In genomic region chr18:74063023-74063422, GRCh38 we compare ENCODE assay signal across 10 cellular contexts.
DNase-seq lines count a peak whose midpoint lies in the region; ATAC-seq, FAIRE-seq and TF ChIP-seq lines count a peak whose summit lies in the region.
"Had no signal": no experiment of that assay in that cellular context is flagged by ENCODE, and none has a peak within 500 bp of the region (broad histone marks: within the 10 kb centered on the region; RNA-seq: fewer than 3 reads in every experiment).

No MANE protein-coding gene starts in this region.

- ATAC-seq in GM18498 (IDR thresholded peaks at IDR 0.05; ENCODE audit: unreplicated experiment): peak; percentile 69
- peak; percentile 57 for ATAC-seq in GM21619 (IDR thresholded peaks at IDR 0.05; ENCODE audit: unreplicated experiment)
- ATAC-seq in K562: peak; percentile 69; the same call in 2 of the 3 replicates
- ATAC-seq in HepG2: no peak
- ATAC-seq in HG03045 (IDR thresholded peaks at IDR 0.05; ENCODE audit: unreplicated experiment): no peak

- TF ChIP-seq POLR2A in K562 (conservative IDR thresholded peaks at IDR 0.05) (no peak), HepG2 (IDR thresholded peaks at IDR 0.05; ENCODE audit: insufficient read depth in 1 of 2, low read depth in 2 of 2, low read length in 2 of 2) (no peak)

- H3K27ac ChIP-seq in K562 (ENCODE audit: extremely low read depth, low read depth, low read length) (no peak overlapping the region), HepG2 (ENCODE audit: extremely low read length, insufficient read depth, low read length) (no peak overlapping the region)

- FAIRE-seq in K562 (lab: Jason Lieb, UNC) (no peak), HepG2 (lab: Jason Lieb, UNC) (no peak)

- no peaks in the 10 kb centered on the region for H4K20me1 ChIP-seq in K562 (replicated peaks; ENCODE audit: control insufficient read depth, insufficient read depth, low read length)
- H4K20me1 ChIP-seq in HepG2 (ENCODE audit: insufficient read depth, low read length): no peaks in the 10 kb centered on the region

- DNase-seq in MV-4-11 (lab: John Stamatoyannopoulos, UW) (peak; percentile 60), K562 (ENCODE audit: extremely low read depth in 1 of 4, low spot score in 3 of 4) (peak; percentile 6 to 23 (median 22)), HepG2 (ENCODE audit: low spot score) (no peak), amniotic stem cell (lab: John Stamatoyannopoulos, UW) (no peak), OCI-M2 (lab: John Stamatoyannopoulos, UW; ENCODE audit: unreplicated experiment) (no peak)
- DNase-seq: anterior cingulate cortex, kidney glomerular epithelial cell had no signal

- intact Hi-C loops in K562 (cut with micrococcal nuclease) (no loop called here), HepG2 (cut with micrococcal nuclease; ENCODE audit: unreplicated experiment) (no loop called here)

- TF ChIP-seq CTCF in K562 (IDR thresholded peaks at IDR 0.05 in 2 of 3, conservative IDR thresholded peaks at IDR 0.05 in 1 of 3; ENCODE audit: insufficient read depth in 2 of 3, low read depth in 1 of 3, low read length in 3 of 3) (peak; percentile 8 to 17 (median 15); a peak in 2 of 6 replicates), HepG2 (CRISPR knock-in tag; IDR thresholded peaks at IDR 0.05) (no peak)

- H2AFZ ChIP-seq in K562 (ENCODE audit: low read depth, low read length): no peak overlapping the region
- H2AFZ ChIP-seq in HepG2 (ENCODE audit: low read length): no peak overlapping the region

- in situ Hi-C loops in K562 (cut with MboI) (no loop called here), HepG2 (cut with HindIII; ENCODE audit: extremely low pct_ligation_motif_present, low pct_unique_long_range_greater_than_20kb) (no loop called here)

- H3K9me3 ChIP-seq in K562 (replicated peaks; ENCODE audit: control insufficient read depth, insufficient read depth, low read depth, low read length): no peaks in the 10 kb centered on the region
- no peaks in the 10 kb centered on the region for H3K9me3 ChIP-seq in HepG2 (ENCODE audit: low read length)

- H3K4me2 ChIP-seq in K562 (ENCODE audit: insufficient read depth, low read length): no peak overlapping the region
- H3K4me2 ChIP-seq in HepG2 (ENCODE audit: low read depth, low read length): no peak overlapping the region

- H3K9ac ChIP-seq in K562 (ENCODE audit: insufficient read depth in 1 of 2, low read depth in 2 of 2, low read length in 2 of 2) (no peak overlapping the region), HepG2 (ENCODE audit: insufficient read depth, low read depth, low read length) (no peak overlapping the region)

- no peaks in the 10 kb centered on the region; a peak in 2 of 5 replicates for H3K27me3 ChIP-seq in K562 (ENCODE audit: control insufficient read depth in 2 of 2, insufficient read depth in 2 of 2, low read length in 2 of 2)
- H3K27me3 ChIP-seq in HepG2 (ENCODE audit: control insufficient read depth in 1 of 2, insufficient read depth in 2 of 2, low read length in 2 of 2): peaks cover 0 to 6% of the 10 kb centered on the region in 2 experiments; a peak in 2 of 5 replicates

- H3K4me3 ChIP-seq in K562: no peak overlapping the region
- no peak overlapping the region for H3K4me3 ChIP-seq in HepG2 (replicated peaks in 1 of 3; ENCODE audit: insufficient read depth in 1 of 3, low read depth in 2 of 3, low read length in 3 of 3)

- H3K79me2 ChIP-seq in K562 (ENCODE audit: control insufficient read depth, insufficient read depth, low read length) (no peaks in the 10 kb centered on the region), HepG2 (ENCODE audit: insufficient read depth, low read length) (no peaks in the 10 kb centered on the region)

- no peak for TF ChIP-seq EP300 in K562 (IDR thresholded peaks at IDR 0.05; ENCODE audit: low read length)
- TF ChIP-seq EP300 in HepG2 (IDR thresholded peaks at IDR 0.05; ENCODE audit: low read depth in 2 of 2, low read length in 2 of 2): no peak
- no peak for TF ChIP-seq EP300 in HepG2 (CRISPR knock-in tag; IDR thresholded peaks at IDR 0.05; ENCODE audit: borderline replicate concordance)

- no peaks in the 10 kb centered on the region for H3K36me3 ChIP-seq in K562 (ENCODE audit: control insufficient read depth, insufficient read depth, low read length)
- no peaks in the 10 kb centered on the region for H3K36me3 ChIP-seq in HepG2 (replicated peaks in 1 of 2; ENCODE audit: control insufficient read depth in 1 of 2, insufficient read depth in 2 of 2, low read length in 2 of 2)

- H3K4me1 ChIP-seq in K562 (replicated peaks in 1 of 2; ENCODE audit: control insufficient read depth in 2 of 2, insufficient read depth in 2 of 2, low read length in 2 of 2) (no peaks in the 10 kb centered on the region), HepG2 (ENCODE audit: insufficient read depth, low read length) (no peaks in the 10 kb centered on the region)

- H3K9me1 ChIP-seq in K562 (ENCODE audit: control insufficient read depth, insufficient read depth, low read length): no peaks in the 10 kb centered on the region

- CTCF ChIA-PET in K562 (lab: Yijun Ruan, JAX; ENCODE audit: low intra/inter-chr PET ratio): no interaction called here
- CTCF ChIA-PET in HepG2 (lab: Yijun Ruan, JAX; ENCODE audit: low intra/inter-chr PET ratio, low total read pairs): no interaction called here

- POLR2A ChIA-PET in K562 (lab: Yijun Ruan, JAX) (no interaction called here), HepG2 (lab: Yijun Ruan, JAX) (no interaction called here)

- TF ChIP-seq RAD21 in K562 (CRISPR knock-in tag; conservative IDR thresholded peaks at IDR 0.05 in 1 of 2, IDR thresholded peaks at IDR 0.05 in 1 of 2) (peak in 1 of 2 experiments; percentile 8; a peak in 1 of 4 replicates), HepG2 (CRISPR knock-in tag; IDR thresholded peaks at IDR 0.05) (no peak)

- WGBS in K562 (ENCODE audit: insufficient coverage, low coverage, missing lambda C conversion rate): 0% methylated on average over 3 of the region's 3 CpGs
- 24% methylated on average over 3 of the region's 3 CpGs for WGBS in HepG2 (ENCODE audit: low lambda C conversion rate)

- no TSS peak for BruUV-seq in K562 (replicated peaks; lab: Mats Ljungman, UMichigan)
- no TSS peak for BruUV-seq in HepG2 (replicated peaks; lab: Mats Ljungman, UMichigan)

TF ChIP-seq in K562, 482 proteins besides CTCF, POLR2A, EP300 and RAD21:
- TF ChIP-seq CREB1 (IDR thresholded peaks at IDR 0.05): no peak
- no peak for TF ChIP-seq CREB1 (CRISPR knock-in tag; IDR thresholded peaks at IDR 0.05)
TF ChIP-seq in K562: peak in this region for 0.

TF ChIP-seq in HepG2, 621 proteins besides CTCF, POLR2A, EP300 and RAD21:
- TF ChIP-seq ZNF883 (CRISPR knock-in tag; IDR thresholded peaks at IDR 0.05; ENCODE audit: not compliant biosample characterization) (no peak), IRF9 (CRISPR knock-in tag; IDR thresholded peaks at IDR 0.05; ENCODE audit: borderline replicate concordance) (no peak)

Comparison
In these comparisons a context has a peak if more than half of its experiments do, and no peak if none do; other contexts are left out.
1. ATAC-seq: peak in GM18498 (single experiment), GM21619 (single experiment) and K562 (single experiment); none in HepG2 (single experiment) and HG03045 (single experiment).
2. DNase-seq: peak in MV-4-11 (single experiment) and K562 (4 of 4); none in HepG2 (single experiment), amniotic stem cell (single experiment) and OCI-M2 (single experiment).